8 cellular contexts compared by ENCODE assay signal in genomic region chr19:55369651-55370304, GRCh38. TPM values are rescaled to one million over a fixed set of nuclear protein-coding genes. Genes with fewer than 3 reads are reported as not detected.
DNase-seq lines count a peak whose midpoint lies in the region; ATAC-seq and TF ChIP-seq lines count a peak whose summit lies in the region.

No MANE protein-coding gene starts in this region.

- peak; percentile 33 for DNase-seq in activated gamma-delta T cell treated with Interleukin-2 at 50 U/mL for 16 hours
- DNase-seq in activated gamma-delta T cell (lab: John Stamatoyannopoulos, UW) = no peak
- peak; percentile 81 for DNase-seq in NCI-H69 (lab: John Stamatoyannopoulos, UW)
- peak; percentile 57 for DNase-seq in amniotic stem cell (lab: John Stamatoyannopoulos, UW)
- DNase-seq in iPS-NIHi11 (ENCODE audit: low spot score) = peak; percentile 93
- DNase-seq in upper lobe of left lung = peak in 1 of 2 donors; percentile 82
- no peak for DNase-seq in C1 segment of cervical spinal cord (lab: John Stamatoyannopoulos, UW)
- no peak for DNase-seq in cortex of kidney (lab: John Stamatoyannopoulos, UW)

- H3K9me3 ChIP-seq in upper lobe of left lung = no peaks in the 10 kb centered on the region

- peak in 1 of 2 donors; percentile 55 for ATAC-seq in upper lobe of left lung (ENCODE audit: low FRiP score in 2 of 2)

- H3K4me1 ChIP-seq in upper lobe of left lung = peaks cover 11 to 29% (median 21%) of the 10 kb centered on the region in 4 donors

- no peaks in the 10 kb centered on the region for H3K36me3 ChIP-seq in upper lobe of left lung

- H3K27me3 ChIP-seq in upper lobe of left lung = peaks cover 1 to 58% (median 33%) of the 10 kb centered on the region in 4 donors

- no peak for TF ChIP-seq POLR2A in upper lobe of left lung (IDR thresholded peaks at IDR 0.05)

- H3K27ac ChIP-seq in upper lobe of left lung = no peak overlapping the region

- peak overlapping the region in 3 of 4 donors; percentile 17 to 38 (median 25) for H3K4me3 ChIP-seq in upper lobe of left lung

- 2 to 5% methylated on average over 19 to 23 of the region's 59 CpGs for WGBS in upper lobe of left lung, 2 donors

- TF ChIP-seq EP300 in upper lobe of left lung (IDR thresholded peaks at IDR 0.05) = no peak

- no peak for TF ChIP-seq CTCF in upper lobe of left lung (IDR thresholded peaks at IDR 0.05)

RNA-seq across cellular contexts. Expression of gene IL11, which starts 0.5 kb away (rescaled TPM):
- under 1 TPM in 2 of 6 donors, not detected in 4; 0.20 to 0.34 TPM for total RNA-seq in upper lobe of left lung

RNA-seq across cellular contexts. Expression of gene GARIN5B, which starts 6.7 kb away (rescaled TPM):
- total RNA-seq in upper lobe of left lung = not detected

RNA-seq across cellular contexts. Expression of gene TMEM190, which starts 6.8 kb away (rescaled TPM):
- total RNA-seq in upper lobe of left lung = 10 to 100 TPM in 4 of 6 donors, 1 to 10 TPM in 1, under 1 TPM in 1; 0.92 to 48.6 (median 20.9) TPM

RNA-seq across cellular contexts. Expression of gene TMEM238, which starts 14.3 kb away (rescaled TPM):
- 10 to 100 TPM; 22.0 to 54.6 (median 36.0) TPM for total RNA-seq in upper lobe of left lung

RNA-seq across cellular contexts. Expression of gene COX6B2, which starts 15.3 kb away (rescaled TPM):
- under 1 TPM in 1 of 6 donors, not detected in 5; 0.20 TPM for total RNA-seq in upper lobe of left lung

Comparison
In these comparisons a context has a peak if more than half of its experiments do, and no peak if none do; other contexts are left out.
1. DNase-seq: peak in activated gamma-delta T cell treated with Interleukin-2 at 50 U/mL for 16 hours (single experiment), NCI-H69 (single experiment), amniotic stem cell (single experiment) and iPS-NIHi11 (single experiment); none in activated gamma-delta T cell (single experiment), C1 segment of cervical spinal cord (0 of 14) and cortex of kidney (single experiment).